11 cellular contexts compared by ENCODE assay signal in genomic region chr20:35252598-35252997, GRCh38. TPM values are rescaled to one million over a fixed set of nuclear protein-coding genes. Genes with fewer than 3 reads are reported as not detected.
DNase-seq lines count a peak whose midpoint lies in the region; ATAC-seq, FAIRE-seq and TF ChIP-seq lines count a peak whose summit lies in the region.
"Not testable (repeated sequence)": the region's sequence is repeated elsewhere in the genome, so short reads cannot be mapped to it uniquely, and the experiment has no call there.
"Had no signal": no experiment of that assay in that cellular context is flagged by ENCODE, and none has a peak within 500 bp of the region (broad histone marks: within the 10 kb centered on the region; RNA-seq: fewer than 3 reads in every experiment).

No MANE protein-coding gene starts in this region.

- H3K9me3 ChIP-seq in CD4-positive, CD25-positive, alpha-beta regulatory T cell (ENCODE audit: control insufficient read depth in 2 of 2, low read length in 2 of 2); MM.1S (replicated peaks; ENCODE audit: insufficient read depth, low read length); GM12878 (replicated peaks; ENCODE audit: control insufficient read depth, insufficient read depth, low read length); small intestine (ENCODE audit: control insufficient read depth, low read depth): not testable (repeated sequence)

- H3K4me1 Mint-ChIP-seq in CD4-positive, CD25-positive, alpha-beta regulatory T cell = peaks cover 5 to 15% (median 10%) of the 10 kb centered on the region in 4 donors
- peaks cover 33% of the 10 kb centered on the region for H3K4me1 Mint-ChIP-seq in activated CD4-positive, alpha-beta T cell treated with anti-CD3 and anti-CD28 coated beads, Interleukin-2, amount 10 ng/mL, durations not matched to agents 7 days and 5 days
- peaks cover 17% of the 10 kb centered on the region for H3K4me1 Mint-ChIP-seq in activated T-helper 2 cell treated with anti-CD3 and anti-CD28 coated beads, Interferon-gamma antibody, Interleukin-2, Interleukin-4, amounts not matched to agents 10 μg/mL and 5 μg/mL and 100 μg/mL, durations not matched to agents 14 hours and 24 hours and 36 hours (ENCODE audit: low read depth)
- peaks cover 21 to 24% (median 23%) of the 10 kb centered on the region in 3 donors for H3K4me1 Mint-ChIP-seq in naive B cell

- POLR2A ChIA-PET in activated CD4-positive, alpha-beta T cell treated with anti-CD3 and anti-CD28 coated beads, Interleukin-2, amount 10 ng/mL, durations not matched to agents 7 days and 5 days (lab: Charles Lee) = interaction anchor here (0.6 kb wide), 2 partner anchors 25 to 240 kb away, joined by 3 to 4 read pairs; partner anchors contain the start of gene MMP24OS
- POLR2A ChIA-PET in GM12878 (lab: Charles Lee) = not testable (repeated sequence)

- H3K4me3 ChIP-seq in CD4-positive, CD25-positive, alpha-beta regulatory T cell (ENCODE audit: low read depth, low read length); MM.1S (ENCODE audit: low read length); GM12878; small intestine (ENCODE audit: low read depth in 1 of 2, low read length in 2 of 2): not testable (repeated sequence)

- SMC1A ChIA-PET in GM12878 (lab: Charles Lee; ENCODE audit: uncharacterized antibody, unreplicated experiment) = not testable (repeated sequence)

- H2AFZ ChIP-seq in MM.1S (ENCODE audit: low read length); GM12878 (ENCODE audit: control insufficient read depth, low read depth, low read length): not testable (repeated sequence)

- H4K20me1 ChIP-seq in MM.1S (ENCODE audit: insufficient read depth, low read length); GM12878 (ENCODE audit: control insufficient read depth, insufficient read depth): not testable (repeated sequence)

- RAD21 ChIA-PET in GM12878 (lab: Charles Lee; ENCODE audit: unreplicated experiment) = interaction anchor here (1.4 kb wide), 1 partner anchor 108 kb away, joined by 4 read pairs; no protein-coding TSS in a partner anchor

- not testable (repeated sequence) for H3K4me1 ChIP-seq in CD4-positive, CD25-positive, alpha-beta regulatory T cell (ENCODE audit: control insufficient read depth, insufficient read depth, low read length, poor library complexity, severe bottlenecking); MM.1S (ENCODE audit: low read length); small intestine (ENCODE audit: control insufficient read depth in 2 of 2, insufficient read depth in 1 of 2, low read depth in 1 of 2, low read length in 1 of 2)
- H3K4me1 ChIP-seq in GM12878 (ENCODE audit: control insufficient read depth, insufficient read depth, low read length) = peaks cover 20% of the 10 kb centered on the region

- peak overlapping the region; percentile 43 to 82 (median 43) for H3K27ac Mint-ChIP-seq in CD4-positive, CD25-positive, alpha-beta regulatory T cell
- H3K27ac Mint-ChIP-seq in activated CD4-positive, alpha-beta T cell treated with anti-CD3 and anti-CD28 coated beads, Interleukin-2, amount 10 ng/mL, durations not matched to agents 7 days and 5 days = peak overlapping the region; percentile 97
- peak overlapping the region; percentile 91 for H3K27ac Mint-ChIP-seq in activated T-helper 2 cell treated with anti-CD3 and anti-CD28 coated beads, Interferon-gamma antibody, Interleukin-2, Interleukin-4, amounts not matched to agents 10 μg/mL and 5 μg/mL and 100 μg/mL, durations not matched to agents 14 hours and 24 hours and 36 hours
- peak overlapping the region in 5 of 6 donors; percentile 75 to 97 (median 88) for H3K27ac Mint-ChIP-seq in naive B cell

- in situ Hi-C loops in GM12878 (cut with MboI) = loop anchor here (25.0 kb wide), 1 partner anchor 415 kb away; the partner anchor contains the start of gene NCOA6

- H3K4me3 Mint-ChIP-seq in CD4-positive, CD25-positive, alpha-beta regulatory T cell; activated T-helper 2 cell treated with anti-CD3 and anti-CD28 coated beads, Interferon-gamma antibody, Interleukin-2, Interleukin-4, amounts not matched to agents 10 μg/mL and 5 μg/mL and 100 μg/mL, durations not matched to agents 14 hours and 24 hours and 36 hours (ENCODE audit: low read depth); naive B cell: not testable (repeated sequence)
- peak overlapping the region; percentile 37 for H3K4me3 Mint-ChIP-seq in activated CD4-positive, alpha-beta T cell treated with anti-CD3 and anti-CD28 coated beads, Interleukin-2, amount 10 ng/mL, durations not matched to agents 7 days and 5 days

- CTCF ChIA-PET in activated CD4-positive, alpha-beta T cell treated with anti-CD3 and anti-CD28 coated beads, Interleukin-2, amount 10 ng/mL, durations not matched to agents 7 days and 5 days (lab: Charles Lee) = interaction anchor here (1.5 kb wide), 1 partner anchor 12 kb away, joined by 3 read pairs; no protein-coding TSS in a partner anchor
- CTCF ChIA-PET in GM12878 (lab: Yijun Ruan, JAX) = not testable (repeated sequence)

- not testable (repeated sequence) for H3K79me2 ChIP-seq in MM.1S (ENCODE audit: low read length); GM12878 (ENCODE audit: control insufficient read depth, insufficient read depth, low read length)

- not testable (repeated sequence) for TF ChIP-seq CTCF in MM.1S (IDR thresholded peaks at IDR 0.05; ENCODE audit: low read length); GM12878 (IDR thresholded peaks at IDR 0.05 in 2 of 3, conservative IDR thresholded peaks at IDR 0.05 in 1 of 3; ENCODE audit: control insufficient read depth in 2 of 3, extremely low read depth in 1 of 3, insufficient read depth in 1 of 3, low read depth in 3 of 3, low read length in 3 of 3)

- FAIRE-seq in GM12878 (lab: Jason Lieb, UNC); small intestine (lab: Jason Lieb, UNC): not testable (repeated sequence)

- BruUV-seq in GM12878 (replicated peaks; lab: Mats Ljungman, UMichigan) = not testable (repeated sequence)

- not testable (repeated sequence) for H3K9me3 Mint-ChIP-seq in CD4-positive, CD25-positive, alpha-beta regulatory T cell; activated CD4-positive, alpha-beta T cell treated with anti-CD3 and anti-CD28 coated beads, Interleukin-2, amount 10 ng/mL, durations not matched to agents 7 days and 5 days; activated T-helper 2 cell treated with anti-CD3 and anti-CD28 coated beads, Interferon-gamma antibody, Interleukin-2, Interleukin-4, amounts not matched to agents 10 μg/mL and 5 μg/mL and 100 μg/mL, durations not matched to agents 14 hours and 24 hours and 36 hours; naive B cell

- not testable (repeated sequence) for ATAC-seq in CD4-positive, CD25-positive, alpha-beta regulatory T cell (ENCODE audit: low read depth in 2 of 2); GM12878; naive B cell (ENCODE audit: low read depth in 2 of 2)

- intact Hi-C loops in activated T-helper 2 cell treated with anti-CD3 and anti-CD28 coated beads, Interferon-gamma antibody, Interleukin-2, Interleukin-4, amounts not matched to agents 10 μg/mL and 5 μg/mL and 100 μg/mL, durations not matched to agents 14 hours and 24 hours and 36 hours (cut with micrococcal nuclease); GM12878 (cut with micrococcal nuclease; ENCODE audit: unreplicated experiment): not testable (repeated sequence)

- H3K9me2 ChIP-seq in MM.1S (replicated peaks; ENCODE audit: insufficient read depth, low read length) = not testable (repeated sequence)

- TF ChIP-seq EP300 in GM12878 (IDR thresholded peaks at IDR 0.05; ENCODE audit: borderline replicate concordance in 1 of 2, control insufficient read depth in 1 of 2, low read depth in 2 of 2, low read length in 2 of 2) = not testable (repeated sequence)

- not testable (repeated sequence) for H3K36me3 ChIP-seq in CD4-positive, CD25-positive, alpha-beta regulatory T cell (ENCODE audit: control insufficient read depth, insufficient read depth, low read length); MM.1S (replicated peaks; ENCODE audit: insufficient read depth, low read length); GM12878 (ENCODE audit: control insufficient read depth in 2 of 2, insufficient read depth in 2 of 2, low read length in 1 of 2); small intestine (ENCODE audit: control insufficient read depth in 2 of 2, insufficient read depth in 2 of 2, low read length in 2 of 2)

- TF ChIP-seq POLR2A in GM12878 (IDR thresholded peaks at IDR 0.05; ENCODE audit: low read depth, low read length) = not testable (repeated sequence)

- not testable (repeated sequence) for H3K27me3 Mint-ChIP-seq in CD4-positive, CD25-positive, alpha-beta regulatory T cell; activated CD4-positive, alpha-beta T cell treated with anti-CD3 and anti-CD28 coated beads, Interleukin-2, amount 10 ng/mL, durations not matched to agents 7 days and 5 days; activated T-helper 2 cell treated with anti-CD3 and anti-CD28 coated beads, Interferon-gamma antibody, Interleukin-2, Interleukin-4, amounts not matched to agents 10 μg/mL and 5 μg/mL and 100 μg/mL, durations not matched to agents 14 hours and 24 hours and 36 hours (ENCODE audit: low read depth); naive B cell

- not testable (repeated sequence) for H3K9ac ChIP-seq in MM.1S (ENCODE audit: low read length); GM12878 (ENCODE audit: control insufficient read depth, insufficient read depth, low read length)

- not testable (repeated sequence) for H3K27ac ChIP-seq in CD4-positive, CD25-positive, alpha-beta regulatory T cell (ENCODE audit: insufficient read depth, low read length, poor library complexity, severe bottlenecking)
- H3K27ac ChIP-seq in MM.1S (ENCODE audit: low read length) (peak overlapping the region; percentile 40; the same call in 1 of the 2 replicates), GM12878 (ENCODE audit: control insufficient read depth, insufficient read depth) (peak overlapping the region; percentile 54; the same call in 1 of the 2 replicates), small intestine (ENCODE audit: low read depth in 1 of 2, low read length in 1 of 2) (peak overlapping the region; percentile 80 to 84)

- peaks cover 29% of the 10 kb centered on the region for H3K36me3 Mint-ChIP-seq in CD4-positive, CD25-positive, alpha-beta regulatory T cell
- H3K36me3 Mint-ChIP-seq in activated CD4-positive, alpha-beta T cell treated with anti-CD3 and anti-CD28 coated beads, Interleukin-2, amount 10 ng/mL, durations not matched to agents 7 days and 5 days (ENCODE audit: low read depth); activated T-helper 2 cell treated with anti-CD3 and anti-CD28 coated beads, Interferon-gamma antibody, Interleukin-2, Interleukin-4, amounts not matched to agents 10 μg/mL and 5 μg/mL and 100 μg/mL, durations not matched to agents 14 hours and 24 hours and 36 hours (ENCODE audit: low read depth); naive B cell: not testable (repeated sequence)

- not testable (repeated sequence) for DNase-seq in CD4-positive, CD25-positive, alpha-beta regulatory T cell; MM.1S; activated CD4-positive, alpha-beta T cell treated with anti-CD3 and anti-CD28 coated beads, Interleukin-2, amount 10 ng/mL, durations not matched to agents 7 days and 5 days; activated T-helper 2 cell treated with anti-CD3 and anti-CD28 coated beads, Interferon-gamma antibody, Interleukin-2, Interleukin-4, amounts not matched to agents 10 μg/mL and 5 μg/mL and 100 μg/mL, durations not matched to agents 14 hours and 24 hours and 36 hours (ENCODE audit: low spot score); GM12878 (ENCODE audit: low read depth, low spot score); naive B cell
- DNase-seq in small intestine = peak; percentile 71

- not testable (repeated sequence) for H3K4me2 ChIP-seq in MM.1S (ENCODE audit: low read depth, low read length); GM12878 (ENCODE audit: control insufficient read depth, insufficient read depth)

- WGBS in GM12878 (ENCODE audit: insufficient coverage, insufficient replicate concordance, low lambda C conversion rate, missing lambda C conversion rate) = 100% methylated on average over 1 of the region's 2 CpGs
- 19 to 69% (median 50%) methylated on average over 1 to 2 of the region's 2 CpGs for WGBS in small intestine, 3 donors

- not testable (repeated sequence) for TF ChIP-seq RAD21 in GM12878 (IDR thresholded peaks at IDR 0.05; ENCODE audit: insufficient read depth, low read depth, low read length)

- H3F3A ChIP-seq in MM.1S (ENCODE audit: insufficient read depth, low read length) = not testable (repeated sequence)

- H3K27me3 ChIP-seq in CD4-positive, CD25-positive, alpha-beta regulatory T cell (ENCODE audit: control insufficient read depth, insufficient read depth, low read length); MM.1S (replicated peaks; ENCODE audit: insufficient read depth, low read length); GM12878 (replicated peaks in 1 of 2; ENCODE audit: control insufficient read depth in 2 of 2, insufficient read depth in 2 of 2, low read length in 1 of 2); small intestine (ENCODE audit: control insufficient read depth in 2 of 2, insufficient read depth in 2 of 2, low read length in 2 of 2): not testable (repeated sequence)

RNA-seq across cellular contexts. Expression of gene MMP24OS, which starts 25.3 kb away (rescaled TPM):
- total RNA-seq in CD4-positive, CD25-positive, alpha-beta regulatory T cell = 50.6 TPM
- 10 to 100 TPM in 1 of 4 donors, 1 to 10 TPM in 3; 8.7 to 10.2 (median 9.3) TPM for polyA plus RNA-seq in CD4-positive, CD25-positive, alpha-beta regulatory T cell
- total RNA-seq in activated CD4-positive, alpha-beta T cell treated with anti-CD3 and anti-CD28 coated beads, Interleukin-2, amount 10 ng/mL, durations not matched to agents 7 days and 5 days = 10 to 100 TPM; 46.7 to 48.3 TPM
- 31.4 and 33.0 TPM in 2 replicates for total RNA-seq in activated T-helper 2 cell treated with anti-CD3 and anti-CD28 coated beads, Interferon-gamma antibody, Interleukin-2, Interleukin-4, amounts not matched to agents 10 μg/mL and 5 μg/mL and 100 μg/mL, durations not matched to agents 14 hours and 24 hours and 36 hours
- 68.0 and 70.0 TPM in 2 replicates for total RNA-seq in GM12878 (2013; cell fraction: nucleolus; rRNA removed)
- 9.6 and 10.7 TPM in 2 replicates for total RNA-seq in GM12878 (2014; rRNA removed)
- total RNA-seq in GM12878 (2014; rRNA removed; fragmentation: Illumina TruSeq; extraction: Trizol) = 6.2 and 7.1 TPM in 2 replicates
- 30.9 and 31.4 TPM in 2 replicates for total RNA-seq in GM12878 (2021)
- polyA plus RNA-seq in GM12878 (2011; ENCODE audit: low read depth) = 9.2 TPM
- 9.6 and 12.3 TPM in 2 replicates for polyA plus RNA-seq in GM12878 (2011; rRNA removed)
- 16.2 and 16.5 TPM in 2 replicates for polyA plus RNA-seq in GM12878 (2011; cell fraction: cytosol; rRNA removed)
- polyA plus RNA-seq in GM12878 (2011; cell fraction: nucleus; rRNA removed) = 31.7 and 36.4 TPM in 2 replicates
- 31.3 and 32.3 TPM in 2 replicates for polyA plus RNA-seq in GM12878 (2012)
- 3.4 and 9.1 TPM in 2 replicates for polyA plus RNA-seq in GM12878 (2014; fragmentation: Illumina TruSeq; extraction: Trizol)
- polyA plus RNA-seq in GM12878 (2014; fragmentation: Nextera tagmentation; extraction: Ambion mirVana) = 1 to 10 TPM; 2.0 to 3.6 TPM
- 25.8 and 27.9 TPM in 2 replicates for polyA plus RNA-seq in GM12878 (2014; rRNA removed)
- 10 to 100 TPM; 18.3 to 20.0 TPM for polyA plus RNA-seq in GM12878 (2016; fragmentation: Nextera tagmentation; extraction: Ambion mirVana)
- 10.9 and 26.3 TPM in 2 replicates for polyA minus RNA-seq in GM12878 (2011; rRNA and poly(A)+ RNA removed)
- 12.2 and 16.9 TPM in 2 replicates for polyA minus RNA-seq in GM12878 (2011; cell fraction: cytosol; rRNA and poly(A)+ RNA removed)
- 35.1 and 46.4 TPM in 2 replicates for polyA minus RNA-seq in GM12878 (2011; cell fraction: nucleus; rRNA and poly(A)+ RNA removed)
- 10 to 100 TPM in 2 of 6 donors, 1 to 10 TPM in 4; 3.7 to 14.1 (median 8.6) TPM for polyA plus RNA-seq in naive B cell (ENCODE audit: low read depth in 6 of 6)
- 10 to 100 TPM; 28.4 to 88.8 (median 57.8) TPM for polyA plus RNA-seq in small intestine

RNA-seq across cellular contexts. Expression of gene MMP24, which starts 26.1 kb away (rescaled TPM):
- total RNA-seq in CD4-positive, CD25-positive, alpha-beta regulatory T cell = not detected
- polyA plus RNA-seq in CD4-positive, CD25-positive, alpha-beta regulatory T cell = under 1 TPM; 0.05 to 0.16 (median 0.09) TPM
- total RNA-seq in activated CD4-positive, alpha-beta T cell treated with anti-CD3 and anti-CD28 coated beads, Interleukin-2, amount 10 ng/mL, durations not matched to agents 7 days and 5 days = not detected
- not detected in 2 replicates for total RNA-seq in activated T-helper 2 cell treated with anti-CD3 and anti-CD28 coated beads, Interferon-gamma antibody, Interleukin-2, Interleukin-4, amounts not matched to agents 10 μg/mL and 5 μg/mL and 100 μg/mL, durations not matched to agents 14 hours and 24 hours and 36 hours
- not detected in 2 replicates for total RNA-seq in GM12878 (2013; cell fraction: nucleolus; rRNA removed)
- not detected in 2 replicates for total RNA-seq in GM12878 (2014; rRNA removed)
- not detected in 2 replicates for total RNA-seq in GM12878 (2014; rRNA removed; fragmentation: Illumina TruSeq; extraction: Trizol)
- total RNA-seq in GM12878 (2021) = not detected in 2 replicates
- polyA plus RNA-seq in GM12878 (2011; ENCODE audit: low read depth) = 0.12 TPM
- polyA plus RNA-seq in GM12878 (2011; rRNA removed) = 0.01 TPM in 1 of 2 replicates, not detected in the other
- not detected in 2 replicates for polyA plus RNA-seq in GM12878 (2011; cell fraction: cytosol; rRNA removed)
- not detected in 2 replicates for polyA plus RNA-seq in GM12878 (2011; cell fraction: nucleus; rRNA removed)
- 0.21 and 0.27 TPM in 2 replicates for polyA plus RNA-seq in GM12878 (2012)
- 0.01 TPM in 1 of 2 replicates, not detected in the other for polyA plus RNA-seq in GM12878 (2014; fragmentation: Illumina TruSeq; extraction: Trizol)
- polyA plus RNA-seq in GM12878 (2014; fragmentation: Nextera tagmentation; extraction: Ambion mirVana) = under 1 TPM; 0.02 to 0.04 TPM
- polyA plus RNA-seq in GM12878 (2014; rRNA removed) = 0.03 TPM in 1 of 2 replicates, not detected in the other
- under 1 TPM; 0.06 to 0.11 TPM for polyA plus RNA-seq in GM12878 (2016; fragmentation: Nextera tagmentation; extraction: Ambion mirVana)
- not detected in 2 replicates for polyA minus RNA-seq in GM12878 (2011; rRNA and poly(A)+ RNA removed)
- polyA minus RNA-seq in GM12878 (2011; cell fraction: cytosol; rRNA and poly(A)+ RNA removed) = not detected in 2 replicates
- polyA minus RNA-seq in GM12878 (2011; cell fraction: nucleus; rRNA and poly(A)+ RNA removed) = not detected in 2 replicates
- polyA plus RNA-seq in naive B cell (ENCODE audit: low read depth in 6 of 6) = under 1 TPM in 5 of 6 donors, not detected in 1; 0.05 to 0.09 (median 0.08) TPM
- polyA plus RNA-seq in small intestine = 1 to 10 TPM in 1 of 3 donors, under 1 TPM in 2; 0.54 to 1.3 (median 0.67) TPM

RNA-seq across cellular contexts. Expression of gene EIF6, which starts 32.0 kb away (rescaled TPM):
- total RNA-seq in CD4-positive, CD25-positive, alpha-beta regulatory T cell = 52.2 TPM
- polyA plus RNA-seq in CD4-positive, CD25-positive, alpha-beta regulatory T cell = 100 to 1,000 TPM; 170 to 203 (median 185) TPM
- 10 to 100 TPM; 87.4 to 93.3 TPM for total RNA-seq in activated CD4-positive, alpha-beta T cell treated with anti-CD3 and anti-CD28 coated beads, Interleukin-2, amount 10 ng/mL, durations not matched to agents 7 days and 5 days
- total RNA-seq in activated T-helper 2 cell treated with anti-CD3 and anti-CD28 coated beads, Interferon-gamma antibody, Interleukin-2, Interleukin-4, amounts not matched to agents 10 μg/mL and 5 μg/mL and 100 μg/mL, durations not matched to agents 14 hours and 24 hours and 36 hours = 179 and 183 TPM in 2 replicates
- 28.7 and 28.9 TPM in 2 replicates for total RNA-seq in GM12878 (2013; cell fraction: nucleolus; rRNA removed)
- total RNA-seq in GM12878 (2014; rRNA removed) (189 and 194 TPM in 2 replicates), GM12878 (2014; rRNA removed; fragmentation: Illumina TruSeq; extraction: Trizol) (120 and 127 TPM in 2 replicates), GM12878 (2021) (163 and 168 TPM in 2 replicates)
- 83.6 TPM for polyA plus RNA-seq in GM12878 (2011; ENCODE audit: low read depth)
- polyA plus RNA-seq in GM12878 (2011; rRNA removed) (91.4 and 179 TPM in 2 replicates), GM12878 (2014; fragmentation: Illumina TruSeq; extraction: Trizol) (88.4 and 164 TPM in 2 replicates), GM12878 (2014; fragmentation: Nextera tagmentation; extraction: Ambion mirVana) (100 to 1,000 TPM; 405 to 607 TPM), GM12878 (2014; rRNA removed) (204 and 214 TPM in 2 replicates), GM12878 (2016; fragmentation: Nextera tagmentation; extraction: Ambion mirVana) (100 to 1,000 TPM; 256 to 277 TPM), naive B cell (ENCODE audit: low read depth in 6 of 6) (100 to 1,000 TPM; 206 to 241 (median 228) TPM), small intestine (100 to 1,000 TPM; 255 to 394 (median 313) TPM)
- polyA plus RNA-seq in GM12878 (2011; cell fraction: cytosol; rRNA removed) = 259 and 394 TPM in 2 replicates
- 240 and 253 TPM in 2 replicates for polyA plus RNA-seq in GM12878 (2011; cell fraction: nucleus; rRNA removed)
- 92.0 and 97.7 TPM in 2 replicates for polyA plus RNA-seq in GM12878 (2012)
- polyA minus RNA-seq in GM12878 (2011; rRNA and poly(A)+ RNA removed) = 121 and 171 TPM in 2 replicates
- polyA minus RNA-seq in GM12878 (2011; cell fraction: cytosol; rRNA and poly(A)+ RNA removed) = 35.1 and 47.9 TPM in 2 replicates
- 25.6 and 46.9 TPM in 2 replicates for polyA minus RNA-seq in GM12878 (2011; cell fraction: nucleus; rRNA and poly(A)+ RNA removed)

RNA-seq across cellular contexts. Expression of gene FAM83C, which starts 39.6 kb away (rescaled TPM):
- total RNA-seq in CD4-positive, CD25-positive, alpha-beta regulatory T cell = not detected
- polyA plus RNA-seq in CD4-positive, CD25-positive, alpha-beta regulatory T cell = not detected
- total RNA-seq in activated CD4-positive, alpha-beta T cell treated with anti-CD3 and anti-CD28 coated beads, Interleukin-2, amount 10 ng/mL, durations not matched to agents 7 days and 5 days = not detected
- not detected in 2 replicates for total RNA-seq in activated T-helper 2 cell treated with anti-CD3 and anti-CD28 coated beads, Interferon-gamma antibody, Interleukin-2, Interleukin-4, amounts not matched to agents 10 μg/mL and 5 μg/mL and 100 μg/mL, durations not matched to agents 14 hours and 24 hours and 36 hours
- total RNA-seq in GM12878 (2013; cell fraction: nucleolus; rRNA removed) = not detected in 2 replicates
- total RNA-seq in GM12878 (2014; rRNA removed) (not detected in 2 replicates), GM12878 (2014; rRNA removed; fragmentation: Illumina TruSeq; extraction: Trizol) (not detected in 2 replicates), GM12878 (2021) (not detected in 2 replicates)
- not detected for polyA plus RNA-seq in GM12878 (2011; ENCODE audit: low read depth)
- polyA plus RNA-seq in GM12878 (2011; rRNA removed) (not detected in 2 replicates), GM12878 (2014; fragmentation: Illumina TruSeq; extraction: Trizol) (not detected in 2 replicates), GM12878 (2014; fragmentation: Nextera tagmentation; extraction: Ambion mirVana) (not detected), GM12878 (2014; rRNA removed) (not detected in 2 replicates), GM12878 (2016; fragmentation: Nextera tagmentation; extraction: Ambion mirVana) (not detected), naive B cell (ENCODE audit: low read depth in 6 of 6) (not detected), small intestine (under 1 TPM in 1 of 3 donors, not detected in 2; 0.27 TPM)
- polyA plus RNA-seq in GM12878 (2011; cell fraction: cytosol; rRNA removed) = not detected in 2 replicates
- not detected in 2 replicates for polyA plus RNA-seq in GM12878 (2011; cell fraction: nucleus; rRNA removed)
- polyA plus RNA-seq in GM12878 (2012) = 0.05 TPM in 1 of 2 replicates, not detected in the other
- polyA minus RNA-seq in GM12878 (2011; rRNA and poly(A)+ RNA removed) = not detected in 2 replicates
- polyA minus RNA-seq in GM12878 (2011; cell fraction: cytosol; rRNA and poly(A)+ RNA removed) = not detected in 2 replicates
- not detected in 2 replicates for polyA minus RNA-seq in GM12878 (2011; cell fraction: nucleus; rRNA and poly(A)+ RNA removed)
- total RNA-seq: A673, Daoy, GM23248, PC-9 had no signal
- polyA plus RNA-seq: GM23248 had no signal

Comparison
In these comparisons a context has a peak if more than half of its experiments do, and no peak if none do; other contexts are left out.
1. H3K27ac Mint-ChIP-seq: peak in every context shown above with its lines; median percentile 97 in activated CD4-positive, alpha-beta T cell treated with anti-CD3 and anti-CD28 coated beads, Interleukin-2, amount 10 ng/mL, durations not matched to agents 7 days and 5 days; 91 in activated T-helper 2 cell treated with anti-CD3 and anti-CD28 coated beads, Interferon-gamma antibody, Interleukin-2, Interleukin-4, amounts not matched to agents 10 μg/mL and 5 μg/mL and 100 μg/mL, durations not matched to agents 14 hours and 24 hours and 36 hours; 88 in naive B cell; 43 in CD4-positive, CD25-positive, alpha-beta regulatory T cell.